8 cellular contexts compared by ENCODE assay signal in the genomic region with DNA sequence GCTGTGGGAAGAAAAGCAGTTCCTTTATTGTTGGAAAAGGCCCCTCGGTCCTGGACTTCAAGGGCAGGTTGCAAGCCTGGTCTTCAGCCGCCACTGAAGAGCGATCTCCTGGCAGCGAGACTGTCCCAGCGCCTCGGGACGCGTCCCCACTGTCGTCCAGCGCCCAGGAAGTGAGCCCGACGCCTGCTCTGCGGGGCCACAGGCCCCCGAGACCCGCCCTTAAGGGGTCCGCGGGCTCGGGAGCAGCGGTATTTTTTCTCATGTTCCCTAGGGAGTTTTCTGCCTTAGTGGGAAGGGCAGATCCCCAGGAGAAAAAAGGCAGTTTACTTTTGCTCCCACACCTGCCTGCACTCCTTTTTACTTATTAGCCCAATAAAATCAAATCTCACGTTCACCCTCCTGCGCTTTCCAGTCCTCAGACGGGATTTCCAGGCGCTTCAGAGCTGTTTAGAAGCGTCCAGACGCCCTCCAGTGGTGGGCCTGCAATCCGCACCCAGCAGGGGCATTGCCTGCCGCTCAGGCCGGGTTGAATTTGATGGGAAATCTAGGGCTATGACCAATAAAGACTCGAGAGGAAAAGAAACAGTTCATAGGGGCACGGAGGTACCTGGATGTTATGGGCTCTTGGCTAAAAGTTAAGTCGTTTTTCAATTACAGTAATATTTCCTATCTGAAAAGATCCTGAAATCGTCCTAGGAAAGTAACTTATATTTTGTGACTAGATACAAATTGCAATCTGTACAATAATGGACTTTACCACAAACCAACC. TPM values are rescaled to one million over a fixed set of nuclear protein-coding genes. Genes with fewer than 3 reads are reported as not detected.
A peak's percentile ranks its signal among the peaks of the same experiment; 100 is the strongest.
DNase-seq lines count a peak whose midpoint lies in the region; ATAC-seq and TF ChIP-seq lines count a peak whose summit lies in the region.

No MANE protein-coding gene starts in this region.

- peaks cover 21% of the 10 kb centered on the region for H3F3A ChIP-seq in neural progenitor cell (ENCODE audit: low read depth)

- H3K27ac ChIP-seq in RWPE2 (ENCODE audit: poor library complexity, severe bottlenecking) (peak overlapping the region; percentile 85), neural progenitor cell (no peak overlapping the region), stomach smooth muscle (ENCODE audit: low read length) (no peak overlapping the region)

- peak overlapping the region; percentile 38 for H3K4me3 ChIP-seq in RWPE2 (ENCODE audit: severe bottlenecking)
- peak overlapping the region; percentile 52 to 80 for H3K4me3 ChIP-seq in foreskin fibroblast (ENCODE audit: low read depth in 1 of 2, low read length in 2 of 2)
- peak overlapping the region; percentile 97 for H3K4me3 ChIP-seq in neural progenitor cell
- H3K4me3 ChIP-seq in stomach smooth muscle (ENCODE audit: low read length in 2 of 2), result peak overlapping the region; percentile 81 to 93

- peaks cover 8% of the 10 kb centered on the region for H3K36me3 Mint-ChIP-seq in neural progenitor cell

- H3K9me3 ChIP-seq in RWPE2 (ENCODE audit: severe bottlenecking), result no peaks in the 10 kb centered on the region
- H3K9me3 ChIP-seq in neural progenitor cell (ENCODE audit: low read depth), result no peaks in the 10 kb centered on the region
- H3K9me3 ChIP-seq in stomach smooth muscle (ENCODE audit: control insufficient read depth in 2 of 2, low read length in 2 of 2), result no peaks in the 10 kb centered on the region

- H3K36me3 ChIP-seq in RWPE2 (ENCODE audit: low read depth), result no peaks in the 10 kb centered on the region
- H3K36me3 ChIP-seq in neural progenitor cell, result no peaks in the 10 kb centered on the region
- no peaks in the 10 kb centered on the region for H3K36me3 ChIP-seq in stomach smooth muscle (ENCODE audit: control insufficient read depth in 2 of 2, insufficient read depth in 2 of 2, low read length in 2 of 2)

- no peaks in the 10 kb centered on the region for H3K9me3 Mint-ChIP-seq in neural progenitor cell

- peaks cover 15% of the 10 kb centered on the region for H3K27me3 Mint-ChIP-seq in neural progenitor cell (ENCODE audit: insufficient read depth, low read depth)

- peaks cover 33% of the 10 kb centered on the region for H4K20me1 ChIP-seq in neural progenitor cell (ENCODE audit: low read depth)

- peak; percentile 99 for TF ChIP-seq CTCF in RWPE2 (IDR thresholded peaks at IDR 0.05; ENCODE audit: poor library complexity, severe bottlenecking)
- peak; percentile 99 for TF ChIP-seq CTCF in foreskin fibroblast (IDR thresholded peaks at IDR 0.05; ENCODE audit: low read depth, low read length)
- peak; percentile 99 for TF ChIP-seq CTCF in neural progenitor cell (IDR thresholded peaks at IDR 0.05)

- no peaks in the 10 kb centered on the region for H3K27me3 ChIP-seq in RWPE2 (ENCODE audit: insufficient read depth, poor library complexity, severe bottlenecking)
- H3K27me3 ChIP-seq in neural progenitor cell, result no peaks in the 10 kb centered on the region
- peaks cover 9 to 19% of the 10 kb centered on the region in 2 donors for H3K27me3 ChIP-seq in stomach smooth muscle (ENCODE audit: control insufficient read depth in 1 of 2, insufficient read depth in 2 of 2, low read length in 2 of 2)

- ATAC-seq in RWPE2 (ENCODE audit: low read depth), result peak; percentile 40

- DNase-seq in EH (ENCODE audit: low read depth), result peak; percentile 81
- peak; percentile 70 for DNase-seq in GOT3 (lab: John Stamatoyannopoulos, UW)
- DNase-seq in LHCN-M2 (ENCODE audit: low read depth), result peak; percentile 88
- DNase-seq in RWPE2 (ENCODE audit: low spot score), result peak; percentile 89
- peak; percentile 48 for DNase-seq in activated gamma-delta T cell treated with anti-CD3 and anti-CD28 coated beads, Interleukin-2, amount 50 U/mL, for 16 hours (ENCODE audit: low read depth)
- DNase-seq in foreskin fibroblast, result peak; percentile 87 to 97
- peak; percentile 95 for DNase-seq in neural progenitor cell (ENCODE audit: low spot score)

- H3K4me1 ChIP-seq in RWPE2 (ENCODE audit: insufficient read depth, poor library complexity, severe bottlenecking) (peaks cover 15% of the 10 kb centered on the region), neural progenitor cell (peaks cover 22% of the 10 kb centered on the region), stomach smooth muscle (ENCODE audit: control insufficient read depth, insufficient read depth, low read length) (peaks cover 22% of the 10 kb centered on the region)

- H3K27ac Mint-ChIP-seq in neural progenitor cell, result peak overlapping the region; percentile 93

- H2AFZ ChIP-seq in neural progenitor cell (replicated peaks), result peak overlapping the region; percentile 66

- no peak overlapping the region for H3K9ac ChIP-seq in neural progenitor cell
- H3K9ac ChIP-seq in stomach smooth muscle (ENCODE audit: low read length in 2 of 2), result peak overlapping the region; percentile 46 to 47

- peak overlapping the region; percentile 91 for H3K4me2 ChIP-seq in neural progenitor cell

- H3K79me2 ChIP-seq in neural progenitor cell (ENCODE audit: low read depth), result peaks cover 57% of the 10 kb centered on the region

- peaks cover 19% of the 10 kb centered on the region for H3K4me1 Mint-ChIP-seq in neural progenitor cell

- peak overlapping the region; percentile 97 for H3K4me3 Mint-ChIP-seq in neural progenitor cell

RNA-seq across cellular contexts. Expression of gene EFNA5, which starts 2.8 kb away (rescaled TPM):
- total RNA-seq in LHCN-M2 (2014; rRNA removed) (7.2 and 13.1 TPM in 2 replicates), neural progenitor cell (ENCODE audit: low replicate concordance) (70.5 and 105 TPM in 2 replicates)
- polyA plus RNA-seq in LHCN-M2 (2012), result 8.2 TPM

Comparison
In these comparisons a context has a peak if more than half of its experiments do, and no peak if none do; other contexts are left out.
1. H3K4me3 ChIP-seq: peak in every context shown above with its lines; median percentile 97 in neural progenitor cell; 87 in stomach smooth muscle; 66 in foreskin fibroblast; 38 in RWPE2.